8 cellular contexts compared by ENCODE assay signal in the genomic region with DNA sequence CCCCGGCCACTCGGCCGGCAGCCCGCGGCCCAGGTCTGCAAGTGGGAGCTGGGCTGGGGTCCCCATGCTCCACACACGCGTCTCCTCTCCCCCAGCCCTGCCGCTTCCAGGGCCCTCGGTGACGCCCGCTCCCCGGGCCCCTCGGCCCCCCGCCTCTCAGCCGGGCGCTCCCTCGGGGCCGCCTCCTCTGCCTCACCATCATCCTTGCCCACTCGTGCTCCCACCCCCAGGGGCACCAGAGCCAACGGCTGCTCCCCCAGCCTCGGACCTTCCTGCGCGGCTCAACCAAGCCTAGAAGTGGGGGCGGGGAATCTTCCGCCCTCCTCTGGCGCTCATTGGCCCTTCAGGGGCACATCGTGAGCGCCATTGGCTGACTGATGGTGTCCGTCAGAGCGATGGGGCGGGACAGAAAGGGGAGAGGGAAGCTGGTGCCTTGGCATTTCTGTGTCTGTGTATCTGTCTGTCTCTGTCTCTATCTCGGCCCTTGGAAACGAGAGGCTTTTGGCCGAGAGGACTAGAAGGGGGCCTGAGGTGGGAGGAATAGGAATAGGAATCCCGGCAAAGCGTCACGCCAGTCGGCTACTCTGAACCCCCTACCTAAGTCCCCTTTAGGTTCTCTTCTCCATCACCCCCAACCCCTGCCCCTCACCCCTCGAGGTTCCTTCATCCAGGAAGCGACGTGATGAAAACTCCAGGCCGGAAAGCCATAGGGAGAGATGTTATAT.
DNase-seq lines count a peak whose midpoint lies in the region; ATAC-seq and TF ChIP-seq lines count a peak whose summit lies in the region.

No MANE protein-coding gene starts in this region.

- peaks cover 6% of the 10 kb centered on the region; the same call in 1 of the 2 replicates for H3K36me3 ChIP-seq in OCI-LY1 (ENCODE audit: insufficient read depth, low read length)

- H3K4me2 ChIP-seq in OCI-LY1 (ENCODE audit: low read length): peak overlapping the region; percentile 99

- H2AFZ ChIP-seq in OCI-LY1 (ENCODE audit: low read length): no peak overlapping the region

- peak; percentile 92 for ATAC-seq in GM21526 (IDR thresholded peaks at IDR 0.05; ENCODE audit: low FRiP score, unreplicated experiment)

- H3K27me3 ChIP-seq in OCI-LY1 (ENCODE audit: insufficient read depth, low read length) (no peaks in the 10 kb centered on the region), mononuclear cell (ENCODE audit: insufficient read depth, low read length) (no peaks in the 10 kb centered on the region)

- H3K4me3 ChIP-seq in OCI-LY1 (ENCODE audit: low read depth, low read length, poor library complexity, severe bottlenecking) (peak overlapping the region; percentile 72), epithelial cell of esophagus (ENCODE audit: low read length) (peak overlapping the region; percentile 69), mononuclear cell (ENCODE audit: low read length) (peak overlapping the region; percentile 88)

- H3K27ac ChIP-seq in OCI-LY1 (ENCODE audit: low read depth, low read length, poor library complexity, severe bottlenecking): peak overlapping the region; percentile 83

- H4K20me1 ChIP-seq in OCI-LY1 (ENCODE audit: insufficient read depth, low read length): no peaks in the 10 kb centered on the region

- no peaks in the 10 kb centered on the region for H3F3A ChIP-seq in OCI-LY1 (ENCODE audit: insufficient read depth, low read length)

- H3K9ac ChIP-seq in OCI-LY1 (ENCODE audit: low read length): peak overlapping the region; percentile 89

- no peak for TF ChIP-seq CTCF in OCI-LY1 (IDR thresholded peaks at IDR 0.05; ENCODE audit: low read length)
- TF ChIP-seq CTCF in epithelial cell of esophagus (IDR thresholded peaks at IDR 0.05; ENCODE audit: insufficient read depth, low read depth, low read length, missing control alignments): no peak

- peak; percentile 97 for DNase-seq in DMS 273 (lab: John Stamatoyannopoulos, UW; ENCODE audit: unreplicated experiment)
- DNase-seq in HuH-7 (ENCODE audit: low spot score): peak; percentile 76
- DNase-seq in activated T-cell treated with anti-CD3 and anti-CD28 coated beads for 1 hour (ENCODE audit: low read depth): peak; percentile 87
- peak; percentile 87 for DNase-seq in epithelial cell of esophagus (ENCODE audit: low read depth)
- peak; percentile 81 to 87 for DNase-seq in stimulated activated CD8-positive, alpha-beta memory T cell treated with anti-CD3 and anti-CD28 coated beads, Interleukin-2, amount 100 ng/mL, for 48 hours (ENCODE audit: low read depth in 2 of 2)

- 0 out of 2 replicates have a peak, but pooled peaks cover 5% of the 10 kb centered on the region for H3K79me2 ChIP-seq in OCI-LY1 (ENCODE audit: insufficient read depth, low read length)

- H3K9me3 ChIP-seq in OCI-LY1 (ENCODE audit: low read length): no peaks in the 10 kb centered on the region
- H3K9me3 ChIP-seq in mononuclear cell (ENCODE audit: low read depth, low read length): no peaks in the 10 kb centered on the region

- H3K4me1 ChIP-seq in OCI-LY1 (ENCODE audit: insufficient read depth, low read length, severe bottlenecking) (peaks cover 32% of the 10 kb centered on the region), mononuclear cell (ENCODE audit: insufficient read depth, low read length) (peaks cover 21% of the 10 kb centered on the region)

- H3K9me2 ChIP-seq in OCI-LY1 (ENCODE audit: low read depth, low read length): no peaks in the 10 kb centered on the region

Comparison
In these comparisons a context has a peak if more than half of its experiments do, and no peak if none do; other contexts are left out.
1. Peak in every context shown above with its lines: DNase-seq, ATAC-seq, H3K4me3 ChIP-seq and H3K27ac ChIP-seq.